10 cellular contexts compared by ENCODE assay signal in genomic region chr4:177229331-177229730, GRCh38.
DNase-seq lines count a peak whose midpoint lies in the region; ATAC-seq, FAIRE-seq and TF ChIP-seq lines count a peak whose summit lies in the region.
"Had no signal": no experiment of that assay in that cellular context is flagged by ENCODE, and none has a peak within 500 bp of the region (broad histone marks: within the 10 kb centered on the region; RNA-seq: fewer than 3 reads in every experiment).

No MANE protein-coding gene starts in this region.

- DNase-seq in A549 (ENCODE audit: low read depth in 1 of 2, low spot score in 1 of 2) (no peak), H9 (no peak), HepG2 (ENCODE audit: low spot score) (no peak), NCI-H510A (lab: John Stamatoyannopoulos, UW) (no peak)
- DNase-seq: NCI-H1436 had no signal

- no peak overlapping the region for H3K14ac ChIP-seq in H9 (ENCODE audit: insufficient read depth, low read length)

- 34% methylated on average over 7 of the region's 7 CpGs for WGBS in A549 (ENCODE audit: missing lambda C conversion rate)
- WGBS in H9 (ENCODE audit: extremely low coverage, insufficient read length, low lambda C conversion rate) = no CpG with 5 or more reads among the region's 7 CpGs
- WGBS in HepG2 (ENCODE audit: low lambda C conversion rate) = 27% methylated on average over 7 of the region's 7 CpGs

- no TSS peak for BruUV-seq in HepG2 (replicated peaks; lab: Mats Ljungman, UMichigan)

- peaks cover 0 to 2% of the 10 kb centered on the region in 2 experiments; a peak in 1 of 5 replicates for H3K9me3 Mint-ChIP-seq in H9
- no peaks in the 10 kb centered on the region for H3K9me3 Mint-ChIP-seq in activated T-helper 17 cell treated with anti-CD3 and anti-CD28 coated beads, Interleukin-2, amount 50 U/mL, for 72 hours

- no peaks in the 10 kb centered on the region for H3K9me3 ChIP-seq in A549
- no peaks in the 10 kb centered on the region for H3K9me3 ChIP-seq in H9 (ENCODE audit: control insufficient read depth, low read depth, low read length)
- H3K9me3 ChIP-seq in HepG2 (ENCODE audit: low read length) = no peaks in the 10 kb centered on the region

- peak overlapping the region; percentile 56 for H2AFZ ChIP-seq in H9 (ENCODE audit: low read length)
- H2AFZ ChIP-seq in HepG2 (ENCODE audit: low read length) = no peak overlapping the region

- no peak overlapping the region for H3K18ac ChIP-seq in H9 (ENCODE audit: insufficient read length, low read depth, low read length)

- POLR2A ChIA-PET in A549 (lab: Yijun Ruan, JAX) (no interaction called here), HepG2 (lab: Yijun Ruan, JAX) (no interaction called here)

- H3K4me3 Mint-ChIP-seq in H9 = no peak overlapping the region
- peak overlapping the region; percentile 59 for H3K4me3 Mint-ChIP-seq in activated T-helper 17 cell treated with anti-CD3 and anti-CD28 coated beads, Interleukin-2, amount 50 U/mL, for 72 hours

- no peaks in the 10 kb centered on the region for H3K27me3 ChIP-seq in H9 (ENCODE audit: insufficient read depth, low read length)
- no peaks in the 10 kb centered on the region for H3K27me3 ChIP-seq in HepG2 (ENCODE audit: control insufficient read depth in 1 of 2, insufficient read depth in 2 of 2, low read length in 2 of 2)

- H3K27ac Mint-ChIP-seq in H9 = no peak overlapping the region
- H3K27ac Mint-ChIP-seq in activated T-helper 17 cell treated with anti-CD3 and anti-CD28 coated beads, Interleukin-2, amount 50 U/mL, for 72 hours = no peak overlapping the region

- TF ChIP-seq EP300 in A549 (IDR thresholded peaks at IDR 0.05) (no peak), HepG2 (IDR thresholded peaks at IDR 0.05; ENCODE audit: low read depth in 2 of 2, low read length in 2 of 2) (no peak), HepG2 (CRISPR knock-in tag; IDR thresholded peaks at IDR 0.05; ENCODE audit: borderline replicate concordance) (no peak)

- H2BK120ac ChIP-seq in H9 (ENCODE audit: low read depth, low read length, poor library complexity, severe bottlenecking) = no peak overlapping the region

- no peaks in the 10 kb centered on the region for H4K20me1 ChIP-seq in H9 (ENCODE audit: control insufficient read depth, insufficient read depth, insufficient read length)
- H4K20me1 ChIP-seq in HepG2 (ENCODE audit: insufficient read depth, low read length) = no peaks in the 10 kb centered on the region

- H2BK15ac ChIP-seq in H9 (ENCODE audit: low read depth, low read length) = no peak overlapping the region

- H2BK5ac ChIP-seq in H9 (ENCODE audit: insufficient read length, low read length) = no peak overlapping the region

- peak overlapping the region; percentile 27 to 72; a peak in 4 of 6 replicates for H3K27ac ChIP-seq in A549
- H3K27ac ChIP-seq in H9 (ENCODE audit: insufficient read length, low read depth, low read length) = no peak overlapping the region
- H3K27ac ChIP-seq in HepG2 (ENCODE audit: extremely low read length, insufficient read depth, low read length) = no peak overlapping the region

- no peak overlapping the region for H2AK5ac ChIP-seq in H9 (ENCODE audit: insufficient read length, low read length)

- H3T11ph ChIP-seq in H9 (ENCODE audit: low read length) = no peak overlapping the region

- TF ChIP-seq RAD21 in A549 (conservative IDR thresholded peaks at IDR 0.05 in 1 of 2, IDR thresholded peaks at IDR 0.05 in 1 of 2) (no peak), HepG2 (CRISPR knock-in tag; IDR thresholded peaks at IDR 0.05) (no peak)

- TF ChIP-seq POLR2A in A549 (IDR thresholded peaks at IDR 0.05; ENCODE audit: low read length) (no peak), HepG2 (IDR thresholded peaks at IDR 0.05; ENCODE audit: insufficient read depth in 1 of 2, low read depth in 2 of 2, low read length in 2 of 2) (no peak)

- in situ Hi-C loops in HepG2 (cut with HindIII; ENCODE audit: extremely low pct_ligation_motif_present, low pct_unique_long_range_greater_than_20kb) = no loop called here

- H3K9ac ChIP-seq in H9 (ENCODE audit: extremely low read depth, insufficient read length, low read length) = no peak overlapping the region
- H3K9ac ChIP-seq in HepG2 (ENCODE audit: insufficient read depth, low read depth, low read length) = no peak overlapping the region

- H4K8ac ChIP-seq in H9 (replicated peaks; ENCODE audit: insufficient read length, low read depth, low read length) = no peak overlapping the region

- no peak overlapping the region for H3K4ac ChIP-seq in H9 (ENCODE audit: low read depth, low read length)

- H3K23me2 ChIP-seq in H9 (ENCODE audit: insufficient read length, low read depth, low read length, poor library complexity, severe bottlenecking) = no peaks in the 10 kb centered on the region

- no peak for TF ChIP-seq CTCF in A549 (IDR thresholded peaks at IDR 0.05)
- no peak for TF ChIP-seq CTCF in H9 (conservative IDR thresholded peaks at IDR 0.05)
- no peak for TF ChIP-seq CTCF in HepG2 (CRISPR knock-in tag; IDR thresholded peaks at IDR 0.05)

- CTCF ChIA-PET in A549 (lab: Yijun Ruan, JAX) (interaction anchor here (0.6 to 1.2 kb wide), 3 partner anchors 20 to 1155 kb away, joined by 3 read pairs; no protein-coding TSS in a partner anchor), HepG2 (lab: Yijun Ruan, JAX; ENCODE audit: low intra/inter-chr PET ratio, low total read pairs) (no interaction called here)

- H3K4me2 ChIP-seq in A549 = peak overlapping the region; percentile 76
- H3K4me2 ChIP-seq in H9 (ENCODE audit: insufficient read depth, insufficient read length, low read length) = no peak overlapping the region
- H3K4me2 ChIP-seq in HepG2 (ENCODE audit: low read depth, low read length) = peak overlapping the region; percentile 32

- no peak overlapping the region for H3K56ac ChIP-seq in H9 (ENCODE audit: insufficient read length, low read depth, low read length)

- no peak for FAIRE-seq in A549 (lab: Jason Lieb, UNC)
- no peak for FAIRE-seq in HepG2 (lab: Jason Lieb, UNC)
- FAIRE-seq: G401.6 had no signal

- peak overlapping the region; percentile 21; the same call in 1 of the 3 replicates for H3K4me3 ChIP-seq in A549
- H3K4me3 ChIP-seq in HepG2 (replicated peaks in 1 of 3; ENCODE audit: insufficient read depth in 1 of 3, low read depth in 2 of 3, low read length in 3 of 3) = no peak overlapping the region

- ATAC-seq in A549 (no peak), HepG2 (peak; percentile 60; the same call in 2 of the 3 replicates), HG02763 (IDR thresholded peaks at IDR 0.05; ENCODE audit: unreplicated experiment) (no peak), GM19328 (IDR thresholded peaks at IDR 0.05; ENCODE audit: unreplicated experiment) (no peak), HG02970 (IDR thresholded peaks at IDR 0.05; ENCODE audit: low FRiP score, unreplicated experiment) (no peak)
- ATAC-seq in activated T-helper 17 cell treated with anti-CD3 and anti-CD28 coated beads, Interleukin-2, amount 50 U/mL, for 72 hours (replicated peaks) = no peak

- no peak overlapping the region for H3K23ac ChIP-seq in H9 (ENCODE audit: insufficient read length, low read depth, low read length)

- no peak overlapping the region for H4K91ac ChIP-seq in H9 (ENCODE audit: insufficient read length, low read depth, low read length)

- H3K36me3 Mint-ChIP-seq in H9 (ENCODE audit: insufficient read depth in 1 of 3, low read depth in 3 of 3) = no peaks in the 10 kb centered on the region; a peak in 2 of 7 replicates
- H3K36me3 Mint-ChIP-seq in activated T-helper 17 cell treated with anti-CD3 and anti-CD28 coated beads, Interleukin-2, amount 50 U/mL, for 72 hours (ENCODE audit: low read depth) = no peaks in the 10 kb centered on the region

- H2BK12ac ChIP-seq in H9 (ENCODE audit: insufficient read length, low read depth, low read length) = no peak overlapping the region

- no peaks in the 10 kb centered on the region for H3K79me1 ChIP-seq in H9 (ENCODE audit: insufficient read depth, low read depth, low read length, poor library complexity, severe bottlenecking)

- no peaks in the 10 kb centered on the region for H3K27me3 Mint-ChIP-seq in H9 (ENCODE audit: low read depth)
- H3K27me3 Mint-ChIP-seq in activated T-helper 17 cell treated with anti-CD3 and anti-CD28 coated beads, Interleukin-2, amount 50 U/mL, for 72 hours = peaks cover 3% of the 10 kb centered on the region

- H4K5ac ChIP-seq in H9 (ENCODE audit: insufficient read length, low read depth, low read length) = no peak overlapping the region

- no peaks in the 10 kb centered on the region for H3K4me1 ChIP-seq in A549
- no peaks in the 10 kb centered on the region for H3K4me1 ChIP-seq in H9 (ENCODE audit: insufficient read depth, low read length)
- H3K4me1 ChIP-seq in HepG2 (ENCODE audit: insufficient read depth, low read length) = no peaks in the 10 kb centered on the region

- no peak overlapping the region for H2BK20ac ChIP-seq in H9 (ENCODE audit: low read depth, low read length, poor library complexity, severe bottlenecking)

- H3K79me2 ChIP-seq in H9 (ENCODE audit: insufficient read depth, low read length) (no peaks in the 10 kb centered on the region), HepG2 (ENCODE audit: insufficient read depth, low read length) (no peaks in the 10 kb centered on the region)

- peaks cover 10 to 13% of the 10 kb centered on the region in 2 experiments for H3K4me1 Mint-ChIP-seq in H9
- no peaks in the 10 kb centered on the region for H3K4me1 Mint-ChIP-seq in activated T-helper 17 cell treated with anti-CD3 and anti-CD28 coated beads, Interleukin-2, amount 50 U/mL, for 72 hours

- H3K36me3 ChIP-seq in HepG2 (replicated peaks in 1 of 2; ENCODE audit: control insufficient read depth in 1 of 2, insufficient read depth in 2 of 2, low read length in 2 of 2) = no peaks in the 10 kb centered on the region

- intact Hi-C loops in HepG2 (cut with micrococcal nuclease; ENCODE audit: unreplicated experiment) = loop anchor here (10.0 kb wide), 1 partner anchor 1415 kb away; no protein-coding TSS in a partner anchor

TF ChIP-seq in A549, 52 proteins besides CTCF, POLR2A, EP300 and RAD21 (continues in another document):
- no peak for TF ChIP-seq ATOH8 (CRISPR knock-in tag; IDR thresholded peaks at IDR 0.05; ENCODE audit: low read depth)
- no peak for TF ChIP-seq FOSL2 (IDR thresholded peaks at IDR 0.05)
- TF ChIP-seq FOSL2 (CRISPR knock-in tag; IDR thresholded peaks at IDR 0.05) = no peak

TF ChIP-seq in HepG2, 621 proteins besides CTCF, POLR2A, EP300 and RAD21:
- TF ChIP-seq KAT7 (CRISPR knock-in tag; IDR thresholded peaks at IDR 0.05; ENCODE audit: borderline replicate concordance) (no peak), KDM2A (CRISPR knock-in tag; IDR thresholded peaks at IDR 0.05; ENCODE audit: borderline replicate concordance, low read depth) (no peak), SUZ12 (IDR thresholded peaks at IDR 0.05; ENCODE audit: low read depth, low read length) (no peak), ZBTB3 (CRISPR knock-in tag; IDR thresholded peaks at IDR 0.05; ENCODE audit: borderline replicate concordance, low read depth) (no peak), MLX (CRISPR knock-in tag; IDR thresholded peaks at IDR 0.05) (no peak), ZNF850 (CRISPR knock-in tag; conservative IDR thresholded peaks at IDR 0.05) (no peak)

Comparison
In these comparisons a context has a peak if more than half of its experiments do, and no peak if none do; other contexts are left out.
1. H3K27ac ChIP-seq: peak in A549 (2 of 2); none in H9 (single experiment) and HepG2 (single experiment).